Comparison of ENCODE assay signal across 11 cellular contexts in the genomic region with DNA sequence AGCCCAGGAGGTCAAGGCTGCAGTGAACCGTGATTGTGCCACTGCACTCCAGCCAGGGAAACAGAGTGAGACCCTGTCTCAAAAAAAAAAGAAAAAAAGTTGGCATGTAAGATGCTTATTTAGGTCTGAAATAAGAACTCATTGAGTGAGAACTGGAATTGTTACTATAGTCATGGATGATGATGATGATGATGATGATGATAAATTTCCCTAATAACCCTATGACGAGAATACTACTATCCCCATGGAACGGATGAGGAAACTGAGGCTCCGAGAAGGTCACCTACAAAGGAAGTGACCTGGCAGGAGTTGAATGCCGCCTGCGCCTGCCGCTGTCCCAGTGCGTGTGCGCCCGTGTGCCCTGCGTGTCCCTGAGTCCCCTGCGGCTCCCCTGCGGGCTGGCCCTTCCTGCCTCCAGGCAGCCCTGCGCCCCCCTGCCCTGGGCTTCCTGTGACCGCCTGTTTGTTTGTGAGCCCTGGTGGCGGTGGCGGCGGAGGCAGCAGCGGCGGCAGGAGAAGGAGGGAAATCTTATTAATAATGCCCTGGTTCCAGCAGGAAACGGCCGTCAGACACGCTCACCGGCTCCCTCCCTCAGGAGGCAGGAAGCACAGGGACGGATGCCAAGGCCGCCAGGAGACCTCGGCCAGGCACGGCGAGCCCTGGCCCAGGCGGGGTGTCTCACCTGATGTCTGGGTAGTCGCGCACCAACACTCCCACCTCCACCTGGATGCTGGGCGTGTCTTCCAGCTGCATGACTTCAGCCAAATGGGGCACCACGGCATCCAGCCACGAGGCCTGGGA. TPM values are rescaled to one million over a fixed set of nuclear protein-coding genes. Genes with fewer than 3 reads are reported as not detected.
DNase-seq lines count a peak whose midpoint lies in the region; ATAC-seq and TF ChIP-seq lines count a peak whose summit lies in the region.
"Had no signal": no experiment of that assay in that cellular context is flagged by ENCODE, and none has a peak within 500 bp of the region (broad histone marks: within the 10 kb centered on the region; RNA-seq: fewer than 3 reads in every experiment).

No MANE protein-coding gene starts in this region.

- H3K36me3 Mint-ChIP-seq in GM23338 (ENCODE audit: low read depth) (peaks cover 4% of the 10 kb centered on the region; the same call in 1 of the 3 replicates), neural crest cell (ENCODE audit: low read depth) (no peaks in the 10 kb centered on the region)
- H3K36me3 Mint-ChIP-seq: activated naive CD8-positive, alpha-beta T cell treated with anti-CD3 and anti-CD28 coated beads for 36 hours had no signal

- 0 out of 2 replicates have a peak, but pooled peaks cover 5% of the 10 kb centered on the region for H3F3A ChIP-seq in GM23338 (replicated peaks; ENCODE audit: low read depth)

- TF ChIP-seq CTCF in GM23338 (conservative IDR thresholded peaks at IDR 0.05; ENCODE audit: low read depth in 2 of 2) (no peak), neural crest cell (conservative IDR thresholded peaks at IDR 0.05) (no peak), tibial nerve (IDR thresholded peaks at IDR 0.05) (no peak)

- H3K27ac ChIP-seq in GM23338 (ENCODE audit: low read depth) (no peak overlapping the region), tibial nerve (peak overlapping the region in 1 of 4 donors; percentile 24)

- H3K4me1 ChIP-seq in GM23338 (ENCODE audit: insufficient read depth) (peaks cover 37% of the 10 kb centered on the region), tibial nerve (peaks cover 0 to 41% (median 4%) of the 10 kb centered on the region in 4 donors)
- H3K4me1 ChIP-seq: uterus had no signal

- H3K4me3 ChIP-seq in GM23338 (peak overlapping the region; percentile 65), tibial nerve (no peak overlapping the region)
- H3K4me3 ChIP-seq: uterus had no signal

- TF ChIP-seq EP300 in tibial nerve (IDR thresholded peaks at IDR 0.05): no peak

- no peaks in the 10 kb centered on the region for H3K9me3 ChIP-seq in tibial nerve
- H3K9me3 ChIP-seq: uterus had no signal

- DNase-seq in GM23338 (ENCODE audit: low spot score): peak; percentile 77
- DNase-seq in NCI-H510A treated with DMSO at 0.1 percent for 48 hours (lab: John Stamatoyannopoulos, UW): peak; percentile 51
- DNase-seq in glomerular visceral epithelial cell (ENCODE audit: extremely low spot score): peak; percentile 31
- peak; percentile 16 for DNase-seq in neural crest cell (ENCODE audit: low read depth, low spot score)
- no peak for DNase-seq in NCI-H187 (lab: John Stamatoyannopoulos, UW)
- no peak for DNase-seq in tibial nerve (ENCODE audit: low spot score in 2 of 2)
- DNase-seq: activated CD4-positive, alpha-beta T cell treated with anti-CD3 and anti-CD28 coated beads, Interleukin-2, amount 10 ng/mL, durations not matched to agents 24 days and 14 days; activated naive CD8-positive, alpha-beta T cell treated with anti-CD3 and anti-CD28 coated beads for 36 hours had no signal

- H3K27me3 Mint-ChIP-seq in GM23338 (ENCODE audit: insufficient read depth, low read depth, poor library complexity): peaks cover 45% of the 10 kb centered on the region
- peaks cover 74% of the 10 kb centered on the region for H3K27me3 Mint-ChIP-seq in neural crest cell (ENCODE audit: low read depth)

- H2AFZ ChIP-seq in GM23338: peak overlapping the region; percentile 87

- H3K9me2 ChIP-seq in GM23338 (ENCODE audit: insufficient read depth): no peaks in the 10 kb centered on the region

- no peak for TF ChIP-seq POLR2A in tibial nerve (IDR thresholded peaks at IDR 0.05)

- no peaks in the 10 kb centered on the region; the same call in 2 of the 3 replicates for H3K9me3 Mint-ChIP-seq in GM23338
- no peaks in the 10 kb centered on the region for H3K9me3 Mint-ChIP-seq in neural crest cell
- H3K9me3 Mint-ChIP-seq: activated CD4-positive, alpha-beta T cell treated with anti-CD3 and anti-CD28 coated beads, Interleukin-2, amount 10 ng/mL, durations not matched to agents 24 days and 14 days; activated naive CD8-positive, alpha-beta T cell treated with anti-CD3 and anti-CD28 coated beads for 36 hours had no signal

- 9 to 21% methylated on average over 28 to 30 of the region's 35 CpGs for WGBS in tibial nerve, 2 donors

- peak overlapping the region; percentile 80 for H3K4me3 Mint-ChIP-seq in GM23338
- H3K4me3 Mint-ChIP-seq in neural crest cell: no peak overlapping the region
- H3K4me3 Mint-ChIP-seq: activated CD4-positive, alpha-beta T cell treated with anti-CD3 and anti-CD28 coated beads, Interleukin-2, amount 10 ng/mL, durations not matched to agents 24 days and 14 days; activated naive CD8-positive, alpha-beta T cell treated with anti-CD3 and anti-CD28 coated beads for 36 hours had no signal

- peak overlapping the region; percentile 95 for H3K4me2 ChIP-seq in GM23338

- peak; percentile 54 for ATAC-seq in GM23338
- ATAC-seq in HG03378 (IDR thresholded peaks at IDR 0.05; ENCODE audit: unreplicated experiment): no peak
- no peak for ATAC-seq in GM18868 (IDR thresholded peaks at IDR 0.05; ENCODE audit: unreplicated experiment)

- no peaks in the 10 kb centered on the region for H3K36me3 ChIP-seq in GM23338 (ENCODE audit: insufficient read depth)
- no peaks in the 10 kb centered on the region for H3K36me3 ChIP-seq in tibial nerve
- H3K36me3 ChIP-seq: uterus had no signal

- no peaks in the 10 kb centered on the region for H3K79me2 ChIP-seq in GM23338 (replicated peaks; ENCODE audit: insufficient read depth)

- no peaks in the 10 kb centered on the region for H4K20me1 ChIP-seq in GM23338 (replicated peaks; ENCODE audit: insufficient read depth)

- peaks cover 17% of the 10 kb centered on the region for H3K4me1 Mint-ChIP-seq in GM23338
- H3K4me1 Mint-ChIP-seq in neural crest cell: peaks cover 11% of the 10 kb centered on the region

- H3K27ac Mint-ChIP-seq in GM23338 (no peak overlapping the region), neural crest cell (ENCODE audit: unreplicated experiment) (no peak overlapping the region)
- H3K27ac Mint-ChIP-seq: activated CD4-positive, alpha-beta T cell treated with anti-CD3 and anti-CD28 coated beads, Interleukin-2, amount 10 ng/mL, durations not matched to agents 24 days and 14 days; activated naive CD8-positive, alpha-beta T cell treated with anti-CD3 and anti-CD28 coated beads for 36 hours had no signal

- H3K27me3 ChIP-seq in GM23338 (ENCODE audit: insufficient read depth) (peaks cover 49% of the 10 kb centered on the region), tibial nerve (peaks cover 0 to 51% of the 10 kb centered on the region in 2 donors)

TF ChIP-seq in GM23338, 12 proteins besides CTCF, POLR2A, EP300 and RAD21:
- no peak for TF ChIP-seq POLR2AphosphoS5 (IDR thresholded peaks at IDR 0.05; ENCODE audit: low read depth)
- peak; percentile 11 for TF ChIP-seq EZH2 (IDR thresholded peaks at IDR 0.05; ENCODE audit: low read depth, unreplicated experiment)

RNA-seq across cellular contexts. Expression of gene EXOC3L2, which starts 29.6 kb away (rescaled TPM):
- 0.35 and 3.2 TPM in 2 replicates for total RNA-seq in GM23338 (2014; rRNA removed; shearing (Covaris generic))
- polyA plus RNA-seq in GM23338 (2016; fragmentation: Nextera tagmentation; extraction: Ambion mirVana): 2.0 and 2.8 TPM in 2 replicates
- total RNA-seq in neural crest cell (0.91 and 1.1 TPM in 2 replicates), tibial nerve (1 to 10 TPM in 3 of 4 donors, under 1 TPM in 1; 0.63 to 3.7 (median 2.3) TPM)
- total RNA-seq: activated CD4-positive, alpha-beta T cell treated with anti-CD3 and anti-CD28 coated beads, Interleukin-2, amount 10 ng/mL, durations not matched to agents 24 days and 14 days; activated naive CD8-positive, alpha-beta T cell treated with anti-CD3 and anti-CD28 coated beads for 36 hours had no signal

RNA-seq across cellular contexts. Expression of gene MARK4, which starts 35.5 kb away (rescaled TPM):
- 38.6 and 40.5 TPM in 2 replicates for total RNA-seq in GM23338 (2014; rRNA removed; shearing (Covaris generic))
- polyA plus RNA-seq in GM23338 (2016; fragmentation: Nextera tagmentation; extraction: Ambion mirVana): 15.8 and 16.6 TPM in 2 replicates
- 57.2 and 59.8 TPM in 2 replicates for total RNA-seq in neural crest cell
- 10 to 100 TPM; 12.1 to 34.8 (median 25.9) TPM for total RNA-seq in tibial nerve

RNA-seq across cellular contexts. Expression of gene BLOC1S3, which starts 37.0 kb away (rescaled TPM):
- total RNA-seq in GM23338 (2014; rRNA removed; shearing (Covaris generic)): 15.9 and 16.0 TPM in 2 replicates
- 2.5 and 5.0 TPM in 2 replicates for polyA plus RNA-seq in GM23338 (2016; fragmentation: Nextera tagmentation; extraction: Ambion mirVana)
- total RNA-seq in neural crest cell (9.3 and 9.7 TPM in 2 replicates), tibial nerve (10 to 100 TPM; 12.0 to 42.0 (median 23.7) TPM)

RNA-seq across cellular contexts. Expression of gene TRAPPC6A, which starts 37.6 kb away (rescaled TPM):
- total RNA-seq in GM23338 (2014; rRNA removed; shearing (Covaris generic)): 23.3 and 29.4 TPM in 2 replicates
- polyA plus RNA-seq in GM23338 (2016; fragmentation: Nextera tagmentation; extraction: Ambion mirVana): 74.7 and 81.9 TPM in 2 replicates
- total RNA-seq in neural crest cell: 22.2 and 25.1 TPM in 2 replicates
- 10 to 100 TPM; 13.5 to 52.9 (median 29.1) TPM for total RNA-seq in tibial nerve

RNA-seq across cellular contexts. Expression of gene NKPD1, which starts 54.8 kb away (rescaled TPM):
- 1.3 and 2.2 TPM in 2 replicates for total RNA-seq in GM23338 (2014; rRNA removed; shearing (Covaris generic))
- 0.09 and 0.24 TPM in 2 replicates for polyA plus RNA-seq in GM23338 (2016; fragmentation: Nextera tagmentation; extraction: Ambion mirVana)
- total RNA-seq in neural crest cell: 0.16 and 0.39 TPM in 2 replicates
- total RNA-seq in tibial nerve: 1 to 10 TPM in 1 of 4 donors, not detected in 3; 1.2 TPM

Comparison
In these comparisons a context has a peak if more than half of its experiments do, and no peak if none do; other contexts are left out.
1. DNase-seq: peak in GM23338 (single experiment), NCI-H510A treated with DMSO at 0.1 percent for 48 hours (single experiment), glomerular visceral epithelial cell (single experiment) and neural crest cell (single experiment); none in NCI-H187 (0 of 2) and tibial nerve (0 of 2).